ENCODE assay signal across 14 cellular contexts in the genomic region with DNA sequence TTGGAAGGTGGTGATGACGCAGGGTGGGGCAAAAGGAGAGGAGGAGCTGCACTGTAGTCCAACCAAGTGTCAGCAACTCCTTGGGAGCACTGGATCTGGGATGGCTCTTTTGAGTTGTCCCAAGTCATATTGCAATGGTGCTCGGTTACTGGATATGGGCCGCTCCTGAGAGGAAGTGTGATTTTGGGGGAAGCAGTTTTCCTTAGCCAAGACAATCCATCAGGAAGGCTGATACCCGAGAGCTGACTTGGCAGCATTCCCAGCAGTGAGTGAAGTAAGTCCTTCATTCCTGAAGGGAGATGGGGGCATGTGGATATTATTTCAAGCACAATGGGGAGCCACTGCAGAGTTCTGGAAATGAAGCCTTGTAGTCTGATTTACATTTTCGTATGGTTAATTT.
DNase-seq lines count a peak whose midpoint lies in the region; ATAC-seq, FAIRE-seq and TF ChIP-seq lines count a peak whose summit lies in the region.
"Had no signal": no experiment of that assay in that cellular context is flagged by ENCODE, and none has a peak within 500 bp of the region (broad histone marks: within the 10 kb centered on the region; RNA-seq: fewer than 3 reads in every experiment).

No MANE protein-coding gene starts in this region.

- H3K4me1 ChIP-seq in GM23248 (ENCODE audit: insufficient read depth) (no peaks in the 10 kb centered on the region), colonic mucosa (no peaks in the 10 kb centered on the region)

- WGBS in GM23248 (ENCODE audit: low coverage in 1 of 2, low lambda C conversion rate in 2 of 2, missing lambda C conversion rate in 2 of 2), 2 experiments = 74 to 82% methylated on average over 5 of the region's 5 CpGs

- H3K27me3 ChIP-seq in GM23248 (replicated peaks; ENCODE audit: insufficient read depth) = no peaks in the 10 kb centered on the region
- no peaks in the 10 kb centered on the region for H3K27me3 ChIP-seq in colonic mucosa

- intact Hi-C loops in colonic mucosa (cut with DNase I) = no loop called here

- no peaks in the 10 kb centered on the region for H3K9me3 ChIP-seq in GM23248 (ENCODE audit: low read depth)
- H3K9me3 ChIP-seq in colonic mucosa = no peaks in the 10 kb centered on the region

- no peak for ATAC-seq in GM18519 (IDR thresholded peaks at IDR 0.05; ENCODE audit: low FRiP score, unreplicated experiment)
- ATAC-seq: activated T-cell treated with anti-CD3 and anti-CD28 coated beads, Interleukin-2, amount 50 U/mL, for 4 hours; CD8-positive, alpha-beta T cell had no signal

- H3K9me2 ChIP-seq in GM23248 (ENCODE audit: insufficient read depth) = no peaks in the 10 kb centered on the region

- H3K27ac ChIP-seq in GM23248 (no peak overlapping the region), colonic mucosa (no peak overlapping the region)

- no peak overlapping the region for H3K4me3 ChIP-seq in GM23248
- no peak overlapping the region for H3K4me3 ChIP-seq in colonic mucosa

- H3K9me3 Mint-ChIP-seq in nephron = peaks cover 3% of the 10 kb centered on the region

- H3K27me3 Mint-ChIP-seq in nephron (ENCODE audit: low read depth) = no peaks in the 10 kb centered on the region

- DNase-seq in GM23248 (peak; percentile 6), NCI-H2029 treated with DMSO at 0.1 percent for 48 hours (lab: John Stamatoyannopoulos, UW) (peak; percentile 46), brain pericyte (ENCODE audit: low read depth, low spot score) (peak; percentile 41), RCC 7860 (ENCODE audit: low spot score) (no peak), colonic mucosa (no peak), mesenteric fat pad (ENCODE audit: low spot score) (no peak)
- DNase-seq: activated CD4-positive, alpha-beta T cell treated with anti-CD3 and anti-CD28 coated beads for 1 hour; activated T-cell treated with anti-CD3 and anti-CD28 coated beads, Interleukin-2, amount 50 U/mL, for 4 hours; aorta; CD8-positive, alpha-beta T cell; NK-92 treated with Interleukin-12 subunit alpha and Interleukin-12 subunit beta, amount 100 ng/mL, for 24 hours had no signal

- H3K4me3 Mint-ChIP-seq in nephron = peak overlapping the region in 1 of 3 experiments; percentile 10
- H3K4me3 Mint-ChIP-seq: activated T-cell treated with anti-CD3 and anti-CD28 coated beads, Interleukin-2, amount 50 U/mL, for 4 hours; CD8-positive, alpha-beta T cell had no signal

- H3K9ac ChIP-seq in GM23248 (no peak overlapping the region), colonic mucosa (ENCODE audit: low read depth in 2 of 2, low read length in 2 of 2) (no peak overlapping the region)

- H3K27ac Mint-ChIP-seq in nephron = peak overlapping the region; percentile 70 to 81 (median 71)
- H3K27ac Mint-ChIP-seq: CD8-positive, alpha-beta T cell had no signal

- H3K36me3 ChIP-seq in GM23248 (ENCODE audit: low read depth) = no peaks in the 10 kb centered on the region
- no peaks in the 10 kb centered on the region for H3K36me3 ChIP-seq in colonic mucosa

- no peak for TF ChIP-seq CTCF in nephron (IDR thresholded peaks at IDR 0.05; ENCODE audit: unreplicated experiment in 3 of 3)
- TF ChIP-seq CTCF in colonic mucosa (IDR thresholded peaks at IDR 0.05) = no peak

- H3K36me3 Mint-ChIP-seq in nephron (ENCODE audit: low read depth) = peaks cover 4% of the 10 kb centered on the region
- H3K36me3 Mint-ChIP-seq: CD8-positive, alpha-beta T cell had no signal

- no peak overlapping the region for H2AFZ ChIP-seq in GM23248

- peaks cover 25% of the 10 kb centered on the region for H3K4me1 Mint-ChIP-seq in nephron

- H3K79me2 ChIP-seq in GM23248 (ENCODE audit: insufficient read depth) = no peaks in the 10 kb centered on the region

- no peak overlapping the region for H3K4me2 ChIP-seq in GM23248 (ENCODE audit: unreplicated experiment)

- no peaks in the 10 kb centered on the region for H4K20me1 ChIP-seq in GM23248 (ENCODE audit: insufficient read depth)

- H3F3A ChIP-seq in GM23248 (ENCODE audit: insufficient read depth) = no peaks in the 10 kb centered on the region

- FAIRE-seq in RCC 7860 (lab: Jason Lieb, UNC) = no peak
- FAIRE-seq: endometrium had no signal

- in situ Hi-C loops in GM23248 (cut with MboI) = no loop called here

Comparison
In these comparisons a context has a peak if more than half of its experiments do, and no peak if none do; other contexts are left out.
1. DNase-seq: peak in GM23248 (single experiment), NCI-H2029 treated with DMSO at 0.1 percent for 48 hours (single experiment) and brain pericyte (single experiment); none in RCC 7860 (single experiment), colonic mucosa (single experiment) and mesenteric fat pad (single experiment).